Comparison of ENCODE assay signal across 8 cellular contexts in genomic region chr18:36186461-36187137, GRCh38. TPM values are rescaled to one million over a fixed set of nuclear protein-coding genes. Genes with fewer than 3 reads are reported as not detected.
DNase-seq lines count a peak whose midpoint lies in the region; ATAC-seq, FAIRE-seq and TF ChIP-seq lines count a peak whose summit lies in the region.

No MANE protein-coding gene starts in this region.

- peak overlapping the region; percentile 53 for H3K4me3 ChIP-seq in bronchial epithelial cell (ENCODE audit: low read depth, low read length)
- H3K4me3 ChIP-seq in right lobe of liver = peak overlapping the region; percentile 72 to 88 (median 74)
- H3K4me3 ChIP-seq in tibial artery = peak overlapping the region; percentile 56 to 66

- peak; percentile 10 to 53 (median 38) for ATAC-seq in right lobe of liver

- no peak for TF ChIP-seq POLR2A in right lobe of liver (IDR thresholded peaks at IDR 0.05)

- no peaks in the 10 kb centered on the region for H3K9me3 ChIP-seq in right lobe of liver
- H3K9me3 ChIP-seq in tibial artery = no peaks in the 10 kb centered on the region

- DNase-seq in NCI-H146 (lab: John Stamatoyannopoulos, UW) (peak; percentile 54), NCI-H146 treated with DMSO at 0.1 percent for 48 hours (lab: John Stamatoyannopoulos, UW; ENCODE audit: unreplicated experiment) (no peak), NCI-H510A treated with DMSO at 0.1 percent for 48 hours (lab: John Stamatoyannopoulos, UW) (peak; percentile 68), bronchial epithelial cell (ENCODE audit: low read depth) (no peak), right lobe of liver (peak; percentile 63 to 70 (median 65)), tibial artery (peak in 1 of 2 donors; percentile 29), midbrain (lab: John Stamatoyannopoulos, UW) (no peak), NCI-H345 (lab: John Stamatoyannopoulos, UW) (no peak)

- intact Hi-C loops in right lobe of liver (cut with DNase I) (no loop called here), tibial artery (cut with DNase I; ENCODE audit: low total_unique reads) (loop anchor here (10.0 kb wide), 1 partner anchor 88 kb away; no protein-coding TSS in a partner anchor)

- H3K36me3 ChIP-seq in bronchial epithelial cell (ENCODE audit: control insufficient read depth, insufficient read depth, low read length) (peaks cover 6% of the 10 kb centered on the region), right lobe of liver (no peaks in the 10 kb centered on the region), tibial artery (no peaks in the 10 kb centered on the region)

- H3K4me1 ChIP-seq in right lobe of liver (peaks cover 0 to 18% (median 4%) of the 10 kb centered on the region in 4 donors), tibial artery (peaks cover 0 to 23% (median 14%) of the 10 kb centered on the region in 4 donors)

- FAIRE-seq in bronchial epithelial cell (lab: Jason Lieb, UNC) = no peak

- 21% methylated on average over 26 of the region's 42 CpGs for WGBS in right lobe of liver (ENCODE audit: insufficient coverage, low coverage, low lambda C conversion rate, missing lambda C conversion rate)

- H3K27ac ChIP-seq in right lobe of liver (peak overlapping the region; percentile 85 to 96 (median 96)), tibial artery (peak overlapping the region; percentile 13 to 40)

- H3K27me3 ChIP-seq in bronchial epithelial cell (ENCODE audit: control insufficient read depth, insufficient read depth, low read length) = no peaks in the 10 kb centered on the region
- no peaks in the 10 kb centered on the region for H3K27me3 ChIP-seq in right lobe of liver
- no peaks in the 10 kb centered on the region for H3K27me3 ChIP-seq in tibial artery

- TF ChIP-seq CTCF in bronchial epithelial cell (IDR thresholded peaks at IDR 0.05; ENCODE audit: insufficient read depth, low read length, severe bottlenecking) = no peak
- TF ChIP-seq CTCF in right lobe of liver (IDR thresholded peaks at IDR 0.05) = no peak
- TF ChIP-seq CTCF in tibial artery (IDR thresholded peaks at IDR 0.05) = no peak

RNA-seq across cellular contexts. Expression of gene MOCOS, which starts 0.7 kb away (rescaled TPM):
- total RNA-seq in bronchial epithelial cell = 24.5 and 37.0 TPM in 2 replicates
- 10 to 100 TPM; 12.2 to 35.2 (median 25.2) TPM for total RNA-seq in right lobe of liver

RNA-seq across cellular contexts. Expression of gene ELP2, which starts 56.9 kb away (rescaled TPM):
- 72.9 and 89.4 TPM in 2 replicates for total RNA-seq in bronchial epithelial cell
- total RNA-seq in right lobe of liver = 10 to 100 TPM; 26.9 to 58.7 (median 50.3) TPM

RNA-seq across cellular contexts. Expression of gene SLC39A6, which starts 57.5 kb away (rescaled TPM):
- 152 and 218 TPM in 2 replicates for total RNA-seq in bronchial epithelial cell
- 10 to 100 TPM in 2 of 6 experiments, 1 to 10 TPM in 4; 6.5 to 13.2 (median 8.7) TPM for total RNA-seq in right lobe of liver

Comparison
In these comparisons a context has a peak if more than half of its experiments do, and no peak if none do; other contexts are left out.
1. DNase-seq: peak in NCI-H146 (single experiment), NCI-H510A treated with DMSO at 0.1 percent for 48 hours (single experiment) and right lobe of liver (3 of 3); none in NCI-H146 treated with DMSO at 0.1 percent for 48 hours (single experiment), bronchial epithelial cell (single experiment), midbrain (single experiment) and NCI-H345 (single experiment).
2. RNA of gene SLC39A6, which starts 57.5 kb away (total RNA-seq): 152 to 218 TPM in bronchial epithelial cell; 6.5 to 13.2 TPM in right lobe of liver; every median in the first group is over 10 times any median in the second.
3. Peak in every context shown above with its lines, with median percentiles within 50 percentile points of each other: H3K4me3 ChIP-seq.